ENCODE assay signal across 9 cellular contexts in the genomic region with DNA sequence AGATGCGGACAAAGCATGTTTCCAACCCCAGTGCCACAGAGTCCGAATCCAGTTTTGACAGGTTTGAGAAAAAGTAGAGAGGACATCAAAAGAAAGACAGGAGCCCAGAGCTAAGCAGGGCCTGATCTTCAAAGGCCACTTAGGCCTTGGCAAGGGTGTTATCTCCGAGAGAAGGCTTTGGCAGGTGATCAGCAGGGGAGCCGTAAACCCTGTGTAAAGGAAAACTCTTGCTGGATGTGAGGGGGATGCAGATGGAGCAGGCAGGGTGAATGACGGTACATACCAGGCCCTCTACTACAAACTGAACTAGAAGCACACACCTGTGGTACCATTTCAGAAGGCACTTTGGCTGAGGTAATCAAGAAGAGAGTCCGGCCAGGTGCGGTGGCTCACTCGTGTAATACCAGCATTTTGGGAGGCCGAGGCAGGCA. TPM values are rescaled to one million over a fixed set of nuclear protein-coding genes. Genes with fewer than 3 reads are reported as not detected.
DNase-seq lines count a peak whose midpoint lies in the region; ATAC-seq and TF ChIP-seq lines count a peak whose summit lies in the region.
"Had no signal": no experiment of that assay in that cellular context is flagged by ENCODE, and none has a peak within 500 bp of the region (broad histone marks: within the 10 kb centered on the region; RNA-seq: fewer than 3 reads in every experiment).

No MANE protein-coding gene starts in this region.

- no peak for TF ChIP-seq POLR2A in right lobe of liver (IDR thresholded peaks at IDR 0.05)

- H3K4me1 ChIP-seq in right lobe of liver = peaks cover 0 to 28% (median 14%) of the 10 kb centered on the region in 4 donors

- H3K36me3 ChIP-seq in right lobe of liver = peaks cover 0 to 27% (median 16%) of the 10 kb centered on the region in 4 donors

- no peak for DNase-seq in activated naive CD4-positive, alpha-beta T cell treated with Interleukin-2 at 50 U/mL for 16 hours
- DNase-seq in right lobe of liver = peak in 1 of 3 donors; percentile 15
- no peak for DNase-seq in type B pancreatic cell (ENCODE audit: extremely low spot score, unreplicated experiment)
- DNase-seq in 8988T = no peak
- no peak for DNase-seq in NCI-H187 (lab: John Stamatoyannopoulos, UW)

- H3K4me3 ChIP-seq in right lobe of liver = peak overlapping the region; percentile 92 to 97 (median 95)

- no peaks in the 10 kb centered on the region for H3K27me3 Mint-ChIP-seq in activated naive CD4-positive, alpha-beta T cell treated with anti-CD3 and anti-CD28 coated beads, Interleukin-2, amount 50 U/mL, for 24 hours
- no peaks in the 10 kb centered on the region for H3K27me3 Mint-ChIP-seq in activated naive CD8-positive, alpha-beta T cell
- peaks cover 9% of the 10 kb centered on the region for H3K27me3 Mint-ChIP-seq in type B pancreatic cell

- ATAC-seq in right lobe of liver (no peak), GM18502 (IDR thresholded peaks at IDR 0.05; ENCODE audit: poor library complexity, unreplicated experiment) (no peak)

- H3K27me3 ChIP-seq in right lobe of liver = no peaks in the 10 kb centered on the region

- peak overlapping the region; percentile 95 for H3K4me3 Mint-ChIP-seq in activated naive CD4-positive, alpha-beta T cell treated with anti-CD3 and anti-CD28 coated beads, Interleukin-2, amount 50 U/mL, for 24 hours
- H3K4me3 Mint-ChIP-seq in activated naive CD8-positive, alpha-beta T cell = peak overlapping the region; percentile 98
- H3K4me3 Mint-ChIP-seq in type B pancreatic cell = peak overlapping the region; percentile 99

- H3K36me3 Mint-ChIP-seq in activated naive CD4-positive, alpha-beta T cell treated with anti-CD3 and anti-CD28 coated beads, Interleukin-2, amount 50 U/mL, for 24 hours = peaks cover 32% of the 10 kb centered on the region
- H3K36me3 Mint-ChIP-seq in activated naive CD8-positive, alpha-beta T cell = peaks cover 21% of the 10 kb centered on the region
- H3K36me3 Mint-ChIP-seq in type B pancreatic cell = peaks cover 35% of the 10 kb centered on the region

- H3K4me1 Mint-ChIP-seq in activated naive CD4-positive, alpha-beta T cell treated with anti-CD3 and anti-CD28 coated beads, Interleukin-2, amount 50 U/mL, for 24 hours = peaks cover 33% of the 10 kb centered on the region
- peaks cover 28% of the 10 kb centered on the region for H3K4me1 Mint-ChIP-seq in activated naive CD8-positive, alpha-beta T cell (ENCODE audit: low read depth)
- H3K4me1 Mint-ChIP-seq in type B pancreatic cell (ENCODE audit: unreplicated experiment) = peaks cover 27% of the 10 kb centered on the region

- 71% methylated on average over 3 of the region's 9 CpGs for WGBS in right lobe of liver (ENCODE audit: insufficient coverage, low coverage, low lambda C conversion rate, missing lambda C conversion rate)

- no peaks in the 10 kb centered on the region for H3K9me3 Mint-ChIP-seq in activated naive CD4-positive, alpha-beta T cell treated with anti-CD3 and anti-CD28 coated beads, Interleukin-2, amount 50 U/mL, for 24 hours
- H3K9me3 Mint-ChIP-seq in activated naive CD8-positive, alpha-beta T cell (ENCODE audit: low read depth) = no peaks in the 10 kb centered on the region
- H3K9me3 Mint-ChIP-seq in type B pancreatic cell = no peaks in the 10 kb centered on the region

- peak overlapping the region; percentile 97 to 100 (median 99) for H3K27ac ChIP-seq in right lobe of liver

- TF ChIP-seq CTCF in right lobe of liver (IDR thresholded peaks at IDR 0.05) = no peak
- no peak for TF ChIP-seq CTCF in type B pancreatic cell (conservative IDR thresholded peaks at IDR 0.05)

- intact Hi-C loops in right lobe of liver (cut with DNase I) = no loop called here

- no peaks in the 10 kb centered on the region for H3K9me3 ChIP-seq in right lobe of liver

- H3K27ac Mint-ChIP-seq in activated naive CD4-positive, alpha-beta T cell treated with anti-CD3 and anti-CD28 coated beads, Interleukin-2, amount 50 U/mL, for 24 hours = peak overlapping the region; percentile 99
- H3K27ac Mint-ChIP-seq in activated naive CD8-positive, alpha-beta T cell = peak overlapping the region; percentile 98
- peak overlapping the region; percentile 100 for H3K27ac Mint-ChIP-seq in type B pancreatic cell

RNA-seq across cellular contexts. Expression of a gene that starts 1.4 kb away (rescaled TPM):
- total RNA-seq in right lobe of liver = 100 to 1,000 TPM; 140 to 305 (median 219) TPM
- total RNA-seq in type B pancreatic cell (ENCODE audit: low replicate concordance) = 560 and 893 TPM in 2 replicates

RNA-seq across cellular contexts. Expression of a gene that starts 56.0 kb away (rescaled TPM):
- not detected for total RNA-seq in right lobe of liver
- not detected in 2 replicates for total RNA-seq in type B pancreatic cell (ENCODE audit: low replicate concordance)
- total RNA-seq: dermis microvascular lymphatic vessel endothelial cell had no signal
